Comparison of ENCODE assay signal across 13 cellular contexts in genomic region chr10:131084791-131085585, GRCh38.
"Had no signal": no experiment of that assay in that cellular context is flagged by ENCODE, and none has a peak within 500 bp of the region (broad histone marks: within the 10 kb centered on the region; RNA-seq: fewer than 3 reads in every experiment).

No MANE protein-coding gene starts in this region.

- H3K27ac Mint-ChIP-seq: activated naive CD8-positive, alpha-beta T cell treated with anti-CD3 and anti-CD28 coated beads, Interleukin-2, amount 10 ng/mL, durations not matched to agents 7 days and 5 days; activated T-helper 2 cell treated with anti-CD3 and anti-CD28 coated beads, Interferon-gamma antibody, Interleukin-2, Interleukin-4, amounts not matched to agents 10 μg/mL and 5 μg/mL and 100 μg/mL, durations not matched to agents 14 hours and 24 hours and 36 hours; natural killer cell had no signal

- H3K27ac ChIP-seq: esophagus squamous epithelium, psoas muscle, suprapubic skin, VCaP had no signal

- H3K4me1 ChIP-seq: esophagus squamous epithelium, psoas muscle, suprapubic skin had no signal

- ATAC-seq: left colon, natural killer cell, psoas muscle had no signal

- H3K36me3 Mint-ChIP-seq: activated naive CD8-positive, alpha-beta T cell treated with anti-CD3 and anti-CD28 coated beads, Interleukin-2, amount 10 ng/mL, durations not matched to agents 7 days and 5 days; natural killer cell had no signal

- H3K27me3 Mint-ChIP-seq: activated naive CD8-positive, alpha-beta T cell treated with anti-CD3 and anti-CD28 coated beads, Interleukin-2, amount 10 ng/mL, durations not matched to agents 7 days and 5 days had no signal

- H3K36me3 ChIP-seq: esophagus squamous epithelium, suprapubic skin had no signal

- H3K4me3 ChIP-seq: esophagus squamous epithelium, psoas muscle, suprapubic skin had no signal

- DNase-seq: activated naive CD8-positive, alpha-beta T cell treated with anti-CD3 and anti-CD28 coated beads, Interleukin-2, amount 10 ng/mL, durations not matched to agents 7 days and 5 days; aorta; esophagus squamous epithelium; foreskin fibroblast; left colon; natural killer cell; occipital lobe; psoas muscle; stimulated activated CD4-positive, alpha-beta T cell treated with anti-CD3 and anti-CD28 coated beads, Interleukin-4, amount 100 ng/mL, for 1 hour; stimulated activated CD8-positive, alpha-beta memory T cell treated with anti-CD3 and anti-CD28 coated beads, Interleukin-4, amount 100 ng/mL, for 48 hours had no signal

- H3K4me3 Mint-ChIP-seq: activated naive CD8-positive, alpha-beta T cell treated with anti-CD3 and anti-CD28 coated beads, Interleukin-2, amount 10 ng/mL, durations not matched to agents 7 days and 5 days; natural killer cell had no signal

- H3K9me3 ChIP-seq: esophagus squamous epithelium, psoas muscle, suprapubic skin had no signal

- H3K9me3 Mint-ChIP-seq: activated naive CD8-positive, alpha-beta T cell treated with anti-CD3 and anti-CD28 coated beads, Interleukin-2, amount 10 ng/mL, durations not matched to agents 7 days and 5 days; activated T-helper 2 cell treated with anti-CD3 and anti-CD28 coated beads, Interferon-gamma antibody, Interleukin-2, Interleukin-4, amounts not matched to agents 10 μg/mL and 5 μg/mL and 100 μg/mL, durations not matched to agents 14 hours and 24 hours and 36 hours; natural killer cell had no signal
